In the genomic region with DNA sequence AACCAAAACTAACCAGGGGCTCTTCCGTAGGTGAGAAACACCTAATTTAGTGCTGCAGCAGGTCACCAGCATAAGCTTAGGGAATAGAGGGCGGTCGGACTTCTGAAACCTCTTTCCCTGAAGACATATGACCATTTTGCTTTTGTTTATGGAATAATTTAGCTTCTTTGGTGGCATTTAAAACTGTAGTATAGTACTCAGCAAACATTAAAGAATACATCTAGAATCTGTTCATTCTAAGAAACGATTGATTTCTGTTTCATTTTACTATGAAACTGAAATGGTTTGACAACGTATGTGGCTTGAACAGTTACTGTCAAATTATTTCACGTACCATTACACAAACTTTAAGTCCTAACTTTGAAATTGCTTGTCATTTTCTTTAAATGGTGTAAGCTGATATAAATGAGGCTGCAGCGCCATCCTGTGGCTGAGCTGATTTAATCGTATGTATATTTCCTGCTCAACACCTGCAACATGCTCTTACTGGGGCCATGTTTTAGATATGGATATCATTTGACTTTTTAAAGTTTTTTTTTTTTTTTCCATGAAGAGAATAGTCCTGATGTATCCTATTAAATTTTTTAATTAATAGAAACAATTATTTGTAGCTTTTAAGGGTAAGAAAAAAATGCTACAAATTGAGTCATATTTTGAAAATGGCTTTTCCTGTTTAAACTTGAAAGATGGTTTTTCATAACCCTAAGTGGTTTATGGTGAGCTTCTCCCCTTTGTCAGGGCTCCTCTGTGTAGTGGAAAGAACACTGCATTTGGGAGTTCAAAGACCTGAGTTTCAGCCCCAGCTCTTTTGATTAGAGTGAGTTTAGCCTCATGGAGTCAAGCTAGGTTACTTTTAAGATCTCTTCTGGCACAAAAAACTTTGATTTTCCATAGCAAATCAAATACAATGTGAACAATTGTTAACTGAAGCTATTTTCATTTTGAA, we compare ENCODE assay signal across 8 cellular contexts. TPM values are rescaled to one million over a fixed set of nuclear protein-coding genes. Genes with fewer than 3 reads are reported as not detected.
DNase-seq lines count a peak whose midpoint lies in the region; ATAC-seq, FAIRE-seq and TF ChIP-seq lines count a peak whose summit lies in the region.

No MANE protein-coding gene starts in this region.

- intact Hi-C loops in right lobe of liver (cut with DNase I), result no loop called here

- TF ChIP-seq CTCF in AG09319 (IDR thresholded peaks at IDR 0.05; ENCODE audit: low read depth, low read length) (peak; percentile 41), right lobe of liver (IDR thresholded peaks at IDR 0.05) (peak; percentile 61 to 81 (median 66))

- peak; percentile 88 for FAIRE-seq in colon (lab: Jason Lieb, UNC)

- no peak overlapping the region for H3K27ac ChIP-seq in right lobe of liver

- H3K9me3 ChIP-seq in right lobe of liver, result no peaks in the 10 kb centered on the region

- peak; percentile 60 for DNase-seq in AG09319 (ENCODE audit: extremely low read depth, low read depth)
- peak; percentile 53 for DNase-seq in NCI-H2227 treated with DMSO at 0.1 percent for 48 hours (lab: John Stamatoyannopoulos, UW)
- DNase-seq in activated CD4-positive, alpha-beta T cell treated with anti-CD3 and anti-CD28 coated beads for 48 hours, result peak; percentile 92
- DNase-seq in right lobe of liver, result peak; percentile 60 to 71 (median 70)
- DNase-seq in stimulated activated CD8-positive, alpha-beta memory T cell treated with anti-CD3 and anti-CD28 coated beads, Interleukin-12 subunit alpha, Interleukin-12 subunit beta, amount 100 ng/mL, for 1 hour (ENCODE audit: low read depth), result peak; percentile 80

- ATAC-seq in GM18867 (IDR thresholded peaks at IDR 0.05; ENCODE audit: unreplicated experiment), result peak; percentile 73
- peak; percentile 55 for ATAC-seq in HG03097 (IDR thresholded peaks at IDR 0.05; ENCODE audit: low FRiP score, unreplicated experiment)
- peak; percentile 78 to 94 (median 86) for ATAC-seq in right lobe of liver

- H3K27me3 ChIP-seq in right lobe of liver, result no peaks in the 10 kb centered on the region

- H3K4me1 ChIP-seq in right lobe of liver, result peaks cover 0 to 4% (median 1%) of the 10 kb centered on the region in 4 donors

- TF ChIP-seq POLR2A in right lobe of liver (IDR thresholded peaks at IDR 0.05), result no peak

- H3K4me3 ChIP-seq in right lobe of liver, result no peak overlapping the region

- WGBS in right lobe of liver (ENCODE audit: insufficient coverage, low coverage, low lambda C conversion rate, missing lambda C conversion rate), result 20% methylated on average over 8 of the region's 8 CpGs

- H3K36me3 ChIP-seq in right lobe of liver, result no peaks in the 10 kb centered on the region

RNA-seq across cellular contexts. Expression of a gene that starts 27.4 kb away (rescaled TPM):
- under 1 TPM; 0.09 to 0.34 (median 0.13) TPM for total RNA-seq in right lobe of liver
